8 cellular contexts compared by ENCODE assay signal in genomic region chr2:241882090-241882625, GRCh38. TPM values are rescaled to one million over a fixed set of nuclear protein-coding genes. Genes with fewer than 3 reads are reported as not detected.
DNase-seq lines count a peak whose midpoint lies in the region; ATAC-seq and TF ChIP-seq lines count a peak whose summit lies in the region.

No MANE protein-coding gene starts in this region.

- H3K4me1 ChIP-seq in OCI-LY3 (ENCODE audit: low read length): peaks cover 49% of the 10 kb centered on the region
- peaks cover 18% of the 10 kb centered on the region; the same call in 1 of the 2 replicates for H3K4me1 ChIP-seq in iPS-20b (ENCODE audit: insufficient read depth, low read length)

- H3K4me2 ChIP-seq in OCI-LY3 (ENCODE audit: low read length): peak overlapping the region; percentile 92

- H3K36me3 ChIP-seq in OCI-LY3 (replicated peaks; ENCODE audit: low read depth, low read length): peaks cover 18% of the 10 kb centered on the region
- H3K36me3 ChIP-seq in iPS-20b (ENCODE audit: insufficient read depth, low read depth, low read length): no peaks in the 10 kb centered on the region

- no peaks in the 10 kb centered on the region for H3K79me2 ChIP-seq in OCI-LY3 (ENCODE audit: low read length)

- peak overlapping the region; percentile 52; the same call in 1 of the 2 replicates for H2AFZ ChIP-seq in OCI-LY3 (ENCODE audit: low read depth, low read length)

- no peaks in the 10 kb centered on the region for H3K27me3 ChIP-seq in OCI-LY3 (ENCODE audit: low read depth, low read length)
- H3K27me3 ChIP-seq in iPS-20b (ENCODE audit: insufficient read depth, low read length): no peaks in the 10 kb centered on the region

- H3K9me3 ChIP-seq in OCI-LY3 (ENCODE audit: insufficient read depth, low read length): no peaks in the 10 kb centered on the region
- no peaks in the 10 kb centered on the region for H3K9me3 ChIP-seq in iPS-20b (ENCODE audit: insufficient read depth, low read depth, low read length)

- H3K4me3 ChIP-seq in OCI-LY3 (ENCODE audit: low read length): peak overlapping the region; percentile 91
- peak overlapping the region; percentile 46 for H3K4me3 ChIP-seq in iPS-20b (ENCODE audit: low read length)

- peak overlapping the region; percentile 82 for H3K9ac ChIP-seq in OCI-LY3 (ENCODE audit: low read length)
- no peak overlapping the region; the same call in 1 of the 2 replicates for H3K9ac ChIP-seq in iPS-20b (ENCODE audit: low read depth, low read length)

- peak; percentile 32 for TF ChIP-seq CTCF in OCI-LY3 (IDR thresholded peaks at IDR 0.05; ENCODE audit: low read depth, low read length)

- DNase-seq in SIG-M5 treated with dmso at 0.1 percent for 504 hours (lab: John Stamatoyannopoulos, UW; ENCODE audit: unreplicated experiment) (peak; percentile 13), SIG-M5 (lab: John Stamatoyannopoulos, UW) (no peak), H4 (ENCODE audit: low spot score) (no peak)
- DNase-seq in activated naive CD4-positive, alpha-beta T cell treated with anti-CD3 and anti-CD28 coated beads, Interleukin-2, amount 50 U/mL, for 16 hours: peak; percentile 82
- DNase-seq in stimulated activated CD4-positive, alpha-beta T cell treated with anti-CD3 and anti-CD28 coated beads, Interleukin-2, amount 100 ng/mL, for 4 hours (ENCODE audit: low read depth): peak; percentile 67

- peaks cover 20% of the 10 kb centered on the region for H4K20me1 ChIP-seq in OCI-LY3 (ENCODE audit: insufficient read depth, low read length)

- H3K27ac ChIP-seq in OCI-LY3 (ENCODE audit: low read length): peak overlapping the region; percentile 92
- H3K27ac ChIP-seq in iPS-20b (ENCODE audit: low read length): no peak overlapping the region

- peak; percentile 63 for ATAC-seq in HG02642 (IDR thresholded peaks at IDR 0.05; ENCODE audit: poor library complexity, unreplicated experiment)

RNA-seq across cellular contexts. Expression of gene RTP5, which starts 12.6 kb away (rescaled TPM):
- total RNA-seq in H4 (2014; rRNA removed; shearing (Covaris generic)): not detected in 2 replicates

RNA-seq across cellular contexts. Expression of gene PDCD1, which starts 23.5 kb away (rescaled TPM):
- not detected in 2 replicates for total RNA-seq in H4 (2014; rRNA removed; shearing (Covaris generic))

Comparison
In these comparisons a context has a peak if more than half of its experiments do, and no peak if none do; other contexts are left out.
1. DNase-seq: peak in SIG-M5 treated with dmso at 0.1 percent for 504 hours (single experiment), activated naive CD4-positive, alpha-beta T cell treated with anti-CD3 and anti-CD28 coated beads, Interleukin-2, amount 50 U/mL, for 16 hours (single experiment) and stimulated activated CD4-positive, alpha-beta T cell treated with anti-CD3 and anti-CD28 coated beads, Interleukin-2, amount 100 ng/mL, for 4 hours (single experiment); none in SIG-M5 (single experiment) and H4 (single experiment).